19 cellular contexts compared by ENCODE assay signal in the genomic region with DNA sequence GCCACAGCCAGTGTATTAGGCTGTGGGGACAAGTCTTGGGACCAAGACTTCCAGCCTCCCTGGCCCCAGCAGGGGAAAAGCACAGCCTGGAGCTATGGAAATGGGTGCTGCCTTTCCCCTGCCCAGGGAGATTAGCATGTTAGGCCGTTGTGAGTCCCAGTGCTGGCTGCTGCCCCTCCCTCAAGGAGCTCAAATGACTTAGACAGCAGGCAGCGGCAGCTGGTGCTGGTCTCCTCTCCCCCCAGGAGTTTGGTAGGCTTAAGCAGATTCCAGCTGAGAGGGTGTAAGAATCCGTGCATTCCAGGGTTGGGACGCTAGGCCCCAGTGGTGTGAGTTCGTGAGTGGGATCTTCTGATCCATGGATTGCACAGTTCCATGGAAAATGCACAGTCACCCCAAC.
"Had no signal": no experiment of that assay in that cellular context is flagged by ENCODE, and none has a peak within 500 bp of the region (broad histone marks: within the 10 kb centered on the region; RNA-seq: fewer than 3 reads in every experiment).

No MANE protein-coding gene starts in this region.

- H3K36me3 ChIP-seq: gastroesophageal sphincter, right atrium auricular region, spleen, tibial nerve had no signal

- DNase-seq: activated CD4-positive, alpha-beta T cell treated with anti-CD3 and anti-CD28 coated beads, Interleukin-2, amount 10 ng/mL, durations not matched to agents 7 days and 5 days; activated CD4-positive, CD25-positive, alpha-beta regulatory T cell treated with anti-CD3 and anti-CD28 coated beads, Interleukin-2, amount 50 U/mL, for 72 hours; activated CD8-positive, alpha-beta T cell treated with anti-CD3 and anti-CD28 coated beads for 36 hours; activated gamma-delta T cell treated with Interleukin-2 at 50 U/mL for 16 hours; activated naive CD8-positive, alpha-beta T cell treated with anti-CD3 and anti-CD28 coated beads, Interleukin-2, amount 50 U/mL, for 24 hours; activated T-cell treated with anti-CD3 and anti-CD28 coated beads, Interleukin-2, amount 50 U/mL, for 4 hours; amygdala; caudate nucleus; cortex of kidney; effector memory CD8-positive, alpha-beta T cell; erythroblast; hippocampal formation; left colon; naive thymus-derived CD8-positive, alpha-beta T cell; spleen; stimulated activated naive CD4-positive, alpha-beta T cell had no signal

- H3K4me3 ChIP-seq: gastroesophageal sphincter, right atrium auricular region, spleen, tibial nerve had no signal

- H3K4me1 ChIP-seq: gastroesophageal sphincter, right atrium auricular region, spleen, tibial nerve had no signal

- H3K9me3 ChIP-seq: right atrium auricular region had no signal

- H3K27me3 ChIP-seq: gastroesophageal sphincter, right atrium auricular region, spleen, tibial nerve had no signal

- H3K27ac ChIP-seq: gastroesophageal sphincter, right atrium auricular region, spleen, tibial nerve had no signal
